ENCODE assay signal across 10 cellular contexts in the genomic region with DNA sequence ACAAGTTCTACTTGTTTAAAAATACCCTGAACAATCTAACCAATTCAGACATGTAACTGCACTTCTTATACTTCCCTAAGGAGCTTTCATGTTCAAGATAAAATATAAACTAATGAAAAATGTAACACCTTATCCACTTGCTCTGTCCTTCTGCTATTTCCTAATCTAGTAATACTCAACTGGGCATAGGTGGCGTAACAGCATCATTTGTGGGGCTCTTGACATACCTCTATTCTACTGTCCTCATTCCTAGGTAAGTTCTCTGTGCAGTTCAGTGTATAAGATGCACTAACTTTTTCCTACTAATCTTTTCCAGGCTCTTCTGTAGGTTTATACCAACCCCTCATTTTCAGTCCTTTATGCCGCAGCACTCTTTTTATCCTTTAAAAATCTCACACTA. TPM values are rescaled to one million over a fixed set of nuclear protein-coding genes. Genes with fewer than 3 reads are reported as not detected.
DNase-seq lines count a peak whose midpoint lies in the region; ATAC-seq and TF ChIP-seq lines count a peak whose summit lies in the region.
"Had no signal": no experiment of that assay in that cellular context is flagged by ENCODE, and none has a peak within 500 bp of the region (broad histone marks: within the 10 kb centered on the region; RNA-seq: fewer than 3 reads in every experiment).

No MANE protein-coding gene starts in this region.

- 0 out of 2 replicates have a peak, but pooled peaks cover 4% of the 10 kb centered on the region for H4K20me1 ChIP-seq in OCI-LY7 (ENCODE audit: insufficient read depth, low read length)

- POLR2A ChIA-PET in OCI-LY7 (lab: Charles Lee), result interaction anchor here (0.7 to 1.0 kb wide), 3 partner anchors 10 to 87 kb away, joined by 3 read pairs; no protein-coding TSS in a partner anchor

- WGBS in sigmoid colon, 2 donors, result 95 to 97% methylated on average over 2 of the region's 2 CpGs

- no peak for TF ChIP-seq EP300 in sigmoid colon (IDR thresholded peaks at IDR 0.05)

- H3K9me2 ChIP-seq in OCI-LY7 (ENCODE audit: insufficient read depth, low read length), result no peaks in the 10 kb centered on the region

- DNase-seq in CD1c-positive myeloid dendritic cell (ENCODE audit: extremely low spot score), result peak; percentile 11
- DNase-seq in OCI-LY7 (ENCODE audit: low spot score), result peak; percentile 54
- DNase-seq in germinal center (ENCODE audit: low spot score), result peak; percentile 18
- no peak for DNase-seq in iPS-NIHi11 (ENCODE audit: low spot score)
- no peak for DNase-seq in HK-2 (ENCODE audit: unreplicated experiment)
- no peak for DNase-seq in sigmoid colon
- DNase-seq: activated T-cell treated with anti-CD3 and anti-CD28 coated beads for 4 hours; NK-92 treated with Interleukin-12 subunit alpha and Interleukin-12 subunit beta, amount 100 ng/mL, for 24 hours had no signal

- H3K36me3 ChIP-seq in OCI-LY7 (ENCODE audit: insufficient read depth, low read length), result peaks cover 89% of the 10 kb centered on the region
- H3K36me3 ChIP-seq in sigmoid colon, result peaks cover 0 to 74% (median 12%) of the 10 kb centered on the region in 4 donors

- CTCF ChIA-PET in OCI-LY7 (lab: Charles Lee; ENCODE audit: unreplicated experiment), result no interaction called here

- peaks cover 38% of the 10 kb centered on the region for H3K79me2 ChIP-seq in OCI-LY7 (ENCODE audit: insufficient read depth, low read depth, low read length)

- H3K4me1 ChIP-seq in OCI-LY7 (ENCODE audit: insufficient read depth, low read length, poor library complexity, severe bottlenecking), result peaks cover 8% of the 10 kb centered on the region
- peaks cover 0 to 16% (median 6%) of the 10 kb centered on the region in 4 donors for H3K4me1 ChIP-seq in sigmoid colon

- no peak overlapping the region for H3K27ac ChIP-seq in OCI-LY7 (ENCODE audit: low read depth, low read length, poor library complexity, severe bottlenecking)
- H3K27ac ChIP-seq in sigmoid colon, result no peak overlapping the region

- intact Hi-C loops in OCI-LY7 (cut with micrococcal nuclease; ENCODE audit: unreplicated experiment), result no loop called here
- intact Hi-C loops in sigmoid colon (cut with DNase I), result no loop called here

- BruUV-seq in OCI-LY7 (replicated peaks; lab: Mats Ljungman, UMichigan), result no TSS peak

- H3K4me3 ChIP-seq in OCI-LY7 (ENCODE audit: low read depth, low read length, poor library complexity, severe bottlenecking) (no peak overlapping the region), sigmoid colon (no peak overlapping the region)

- TF ChIP-seq POLR2A in sigmoid colon (IDR thresholded peaks at IDR 0.05), result no peak

- peak; percentile 23; the same call in 1 of the 2 replicates for TF ChIP-seq CTCF in GM12874 (IDR thresholded peaks at IDR 0.05; ENCODE audit: insufficient read depth, low read depth, low read length)
- TF ChIP-seq CTCF in OCI-LY7 (conservative IDR thresholded peaks at IDR 0.05; ENCODE audit: low read length), result peak; percentile 79
- TF ChIP-seq CTCF in sigmoid colon (IDR thresholded peaks at IDR 0.05), result no peak

- H3K4me2 ChIP-seq in OCI-LY7 (ENCODE audit: low read length), result no peak overlapping the region

- H3K27me3 ChIP-seq in sigmoid colon, result no peaks in the 10 kb centered on the region

- no peak for ATAC-seq in HG03442 (IDR thresholded peaks at IDR 0.05; ENCODE audit: unreplicated experiment)

- no peak overlapping the region for H2AFZ ChIP-seq in OCI-LY7 (ENCODE audit: low read length)

- no peaks in the 10 kb centered on the region for H3K9me3 ChIP-seq in OCI-LY7 (ENCODE audit: low read length)
- no peaks in the 10 kb centered on the region for H3K9me3 ChIP-seq in sigmoid colon

RNA-seq across cellular contexts. Expression of gene PRKD3, which starts 36.7 kb away (rescaled TPM):
- 63.2 and 74.3 TPM in 2 replicates for total RNA-seq in OCI-LY7 (2014; rRNA removed; shearing (Covaris generic))
- total RNA-seq in OCI-LY7 (2022) (174 and 185 TPM in 2 replicates), sigmoid colon (10 to 100 TPM; 53.9 to 78.8 (median 71.9) TPM)
- 10 to 100 TPM in 1 of 3 donors, 1 to 10 TPM in 2; 4.4 to 11.0 (median 6.0) TPM for polyA plus RNA-seq in sigmoid colon

RNA-seq across cellular contexts. Expression of gene QPCT, which starts 56.5 kb away (rescaled TPM):
- total RNA-seq in OCI-LY7 (2014; rRNA removed; shearing (Covaris generic)), result 3.5 and 8.2 TPM in 2 replicates
- 42.9 and 52.6 TPM in 2 replicates for total RNA-seq in OCI-LY7 (2022)
- total RNA-seq in sigmoid colon, result 10 to 100 TPM; 65.8 to 94.9 (median 75.0) TPM
- polyA plus RNA-seq in sigmoid colon, result 1 to 10 TPM; 1.2 to 5.9 (median 2.5) TPM

RNA-seq across cellular contexts. Expression of gene NDUFAF7, which starts 56.5 kb away (rescaled TPM):
- 17.3 and 23.3 TPM in 2 replicates for total RNA-seq in OCI-LY7 (2014; rRNA removed; shearing (Covaris generic))
- total RNA-seq in OCI-LY7 (2022) (26.0 and 27.3 TPM in 2 replicates), sigmoid colon (10 to 100 TPM; 26.7 to 35.0 (median 28.3) TPM)
- polyA plus RNA-seq in sigmoid colon, result 10 to 100 TPM in 1 of 3 donors, 1 to 10 TPM in 2; 6.7 to 10.3 (median 7.2) TPM

RNA-seq across cellular contexts. Expression of gene CEBPZ, which starts 56.6 kb away (rescaled TPM):
- 34.9 and 50.2 TPM in 2 replicates for total RNA-seq in OCI-LY7 (2014; rRNA removed; shearing (Covaris generic))
- total RNA-seq in OCI-LY7 (2022) (55.1 and 57.2 TPM in 2 replicates), sigmoid colon (10 to 100 TPM; 38.8 to 54.2 (median 42.8) TPM)
- 10 to 100 TPM; 30.7 to 47.4 (median 41.5) TPM for polyA plus RNA-seq in sigmoid colon

Comparison
In these comparisons a context has a peak if more than half of its experiments do, and no peak if none do; other contexts are left out.
1. DNase-seq: peak in CD1c-positive myeloid dendritic cell (single experiment), OCI-LY7 (single experiment) and germinal center (single experiment); none in iPS-NIHi11 (single experiment), HK-2 (single experiment) and sigmoid colon (single experiment).
2. CTCF ChIP-seq: peak in GM12874 (single experiment) and OCI-LY7 (single experiment); none in sigmoid colon (0 of 4).